Comparison of ENCODE assay signal across 13 cellular contexts in genomic region chr20:57882451-57883161, GRCh38.
DNase-seq lines count a peak whose midpoint lies in the region; ATAC-seq and TF ChIP-seq lines count a peak whose summit lies in the region.
"Had no signal": no experiment of that assay in that cellular context is flagged by ENCODE, and none has a peak within 500 bp of the region (broad histone marks: within the 10 kb centered on the region; RNA-seq: fewer than 3 reads in every experiment).

No MANE protein-coding gene starts in this region.

- H3K27me3 ChIP-seq in MG63, result peaks cover 10% of the 10 kb centered on the region
- H3K27me3 ChIP-seq: BE2C had no signal

- peak; percentile 83 for DNase-seq in Daoy (ENCODE audit: low read depth)
- peak; percentile 64 for DNase-seq in MG63
- no peak for DNase-seq in chondrocyte (ENCODE audit: low spot score)
- DNase-seq in osteocyte (ENCODE audit: extremely low spot score, unreplicated experiment), result peak; percentile 76
- DNase-seq in NCI-H2227 treated with DMSO at 0.1 percent for 48 hours (lab: John Stamatoyannopoulos, UW), result no peak
- DNase-seq in NCI-H2107 (lab: John Stamatoyannopoulos, UW), result no peak
- DNase-seq in activated CD4-positive, alpha-beta memory T cell treated with anti-CD3 and anti-CD28 coated beads for 36 hours, result no peak
- DNase-seq: activated naive CD4-positive, alpha-beta T cell treated with anti-CD3 and anti-CD28 coated beads for 36 hours; foreskin melanocyte; NCI-H1930 had no signal

- H3K4me1 Mint-ChIP-seq in chondrocyte (ENCODE audit: low read depth) (peaks cover 58% of the 10 kb centered on the region), osteocyte (ENCODE audit: unreplicated experiment) (peaks cover 53% of the 10 kb centered on the region)
- no peaks in the 10 kb centered on the region for H3K4me1 Mint-ChIP-seq in activated CD4-positive, alpha-beta memory T cell treated with anti-CD3 and anti-CD28 coated beads for 36 hours (ENCODE audit: low read depth)

- H3K36me3 Mint-ChIP-seq in chondrocyte (ENCODE audit: low read depth) (peaks cover under 1% of the 10 kb centered on the region), osteocyte (ENCODE audit: unreplicated experiment) (no peaks in the 10 kb centered on the region)
- no peaks in the 10 kb centered on the region for H3K36me3 Mint-ChIP-seq in activated CD4-positive, alpha-beta memory T cell treated with anti-CD3 and anti-CD28 coated beads for 36 hours
- H3K36me3 Mint-ChIP-seq: mesothelial cell of epicardium had no signal

- peaks cover 8% of the 10 kb centered on the region for H3K9me3 ChIP-seq in MG63
- H3K9me3 ChIP-seq: BE2C had no signal

- H3K36me3 ChIP-seq in MG63, result no peaks in the 10 kb centered on the region
- H3K36me3 ChIP-seq: BE2C had no signal

- H3K27ac Mint-ChIP-seq in chondrocyte (ENCODE audit: unreplicated experiment) (peak overlapping the region; percentile 67), osteocyte (ENCODE audit: unreplicated experiment) (no peak overlapping the region)
- H3K27ac Mint-ChIP-seq in activated CD4-positive, alpha-beta memory T cell treated with anti-CD3 and anti-CD28 coated beads for 36 hours, result no peak overlapping the region
- H3K27ac Mint-ChIP-seq: activated naive CD4-positive, alpha-beta T cell treated with anti-CD3 and anti-CD28 coated beads for 36 hours; mesothelial cell of epicardium had no signal

- no peak overlapping the region for H3K4me3 Mint-ChIP-seq in chondrocyte (ENCODE audit: unreplicated experiment)
- no peak overlapping the region for H3K4me3 Mint-ChIP-seq in osteocyte (ENCODE audit: unreplicated experiment)
- no peak overlapping the region for H3K4me3 Mint-ChIP-seq in activated CD4-positive, alpha-beta memory T cell treated with anti-CD3 and anti-CD28 coated beads for 36 hours
- H3K4me3 Mint-ChIP-seq: activated naive CD4-positive, alpha-beta T cell treated with anti-CD3 and anti-CD28 coated beads for 36 hours; mesothelial cell of epicardium had no signal

- POLR2A ChIA-PET in activated CD4-positive, alpha-beta memory T cell treated with anti-CD3 and anti-CD28 coated beads for 36 hours (lab: Charles Lee), result no interaction called here

- intact Hi-C loops in activated CD4-positive, alpha-beta memory T cell treated with anti-CD3 and anti-CD28 coated beads for 36 hours (cut with micrococcal nuclease), result no loop called here

- H3K9me3 Mint-ChIP-seq in chondrocyte (ENCODE audit: low read depth), result peaks cover 7% of the 10 kb centered on the region
- peaks cover 6% of the 10 kb centered on the region for H3K9me3 Mint-ChIP-seq in osteocyte (ENCODE audit: unreplicated experiment)
- H3K9me3 Mint-ChIP-seq in activated CD4-positive, alpha-beta memory T cell treated with anti-CD3 and anti-CD28 coated beads for 36 hours, result no peaks in the 10 kb centered on the region

- no peak for ATAC-seq in GM19023 (IDR thresholded peaks at IDR 0.05; ENCODE audit: unreplicated experiment)

- CTCF ChIA-PET in activated CD4-positive, alpha-beta memory T cell treated with anti-CD3 and anti-CD28 coated beads for 36 hours (lab: Charles Lee), result no interaction called here

- peaks cover under 1% of the 10 kb centered on the region for H3K27me3 Mint-ChIP-seq in chondrocyte (ENCODE audit: low read depth)
- peaks cover 22% of the 10 kb centered on the region for H3K27me3 Mint-ChIP-seq in osteocyte (ENCODE audit: unreplicated experiment)
- H3K27me3 Mint-ChIP-seq in activated CD4-positive, alpha-beta memory T cell treated with anti-CD3 and anti-CD28 coated beads for 36 hours, result peaks cover 1% of the 10 kb centered on the region

- H3K4me3 ChIP-seq in MG63, result no peak overlapping the region

- TF ChIP-seq CTCF in chondrocyte (IDR thresholded peaks at IDR 0.05) (peak; percentile 7), osteocyte (IDR thresholded peaks at IDR 0.05) (no peak)

Comparison
In these comparisons a context has a peak if more than half of its experiments do, and no peak if none do; other contexts are left out.
1. DNase-seq: peak in Daoy (single experiment), MG63 (single experiment) and osteocyte (single experiment); none in chondrocyte (single experiment), NCI-H2227 treated with DMSO at 0.1 percent for 48 hours (single experiment), NCI-H2107 (single experiment) and activated CD4-positive, alpha-beta memory T cell treated with anti-CD3 and anti-CD28 coated beads for 36 hours (single experiment).